In the genomic region with DNA sequence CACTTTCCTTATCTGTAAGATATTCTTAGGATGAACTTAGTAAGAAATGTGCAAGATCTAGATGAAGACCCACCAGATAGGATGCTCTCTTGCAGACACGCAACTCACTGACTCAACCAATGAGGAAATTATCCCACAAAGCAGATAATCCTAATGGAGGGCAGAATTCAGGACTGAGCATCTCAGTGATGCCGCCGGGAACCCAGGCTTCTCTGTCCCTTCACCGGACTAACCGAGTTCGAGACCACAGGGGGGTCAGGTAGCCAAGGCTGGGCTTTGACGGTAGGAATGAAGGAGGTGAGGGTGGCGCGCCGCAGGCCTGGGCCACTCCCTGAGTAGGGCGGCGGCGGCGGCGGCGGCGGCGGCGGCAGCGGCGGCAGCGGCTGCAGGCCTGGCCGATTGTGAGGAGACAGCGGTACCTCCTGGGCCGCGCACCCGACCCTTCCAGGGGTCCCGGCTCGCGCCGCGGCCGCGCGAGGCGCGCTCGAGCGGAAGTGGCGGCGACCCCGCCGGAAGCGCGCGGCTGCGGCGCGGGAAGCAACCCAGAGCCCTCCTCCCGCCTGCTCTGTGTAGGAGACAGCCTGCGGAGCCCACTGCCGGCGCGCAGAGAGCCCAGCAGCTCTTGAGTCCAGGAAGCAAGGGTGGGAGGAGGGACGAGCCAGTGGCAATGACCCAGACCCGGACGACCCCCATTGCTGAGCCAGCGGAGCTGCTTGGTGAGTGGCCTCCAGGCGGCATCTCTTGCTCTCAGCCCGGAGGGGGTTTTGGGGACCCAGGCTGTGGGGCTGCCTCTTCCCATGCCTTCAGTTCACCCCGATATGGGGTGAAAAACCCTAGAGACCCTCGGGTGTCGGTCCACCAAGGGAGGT, we compare ENCODE assay signal across 8 cellular contexts. TPM values are rescaled to one million over a fixed set of nuclear protein-coding genes. Genes with fewer than 3 reads are reported as not detected.
DNase-seq lines count a peak whose midpoint lies in the region; ATAC-seq and TF ChIP-seq lines count a peak whose summit lies in the region.

TSS of gene KHDC1 (minus strand) at position 496 of the 869 bp plus-strand sequence. CDS start 20,679 bp downstream, outside the sequence.

- peak within 1 kb of the TSS; percentile 74 to 93 (median 81) for H3K4me3 Mint-ChIP-seq in CD8-positive, alpha-beta memory T cell

- ATAC-seq in GM19324 (IDR thresholded peaks at IDR 0.05; ENCODE audit: low FRiP score, unreplicated experiment) (peak; percentile 92), HG03460 (IDR thresholded peaks at IDR 0.05; ENCODE audit: unreplicated experiment) (peak; percentile 93)

- H3K27ac ChIP-seq in CD8-positive, alpha-beta memory T cell (ENCODE audit: low read depth, low read length) = peak within 1 kb of the TSS; percentile 45

- H3K9ac ChIP-seq in NT2/D1 (ENCODE audit: insufficient read length, low read depth) = peak within 1 kb of the TSS; percentile 87

- H3K27ac Mint-ChIP-seq in CD8-positive, alpha-beta memory T cell = peak within 1 kb of the TSS; percentile 74 to 98 (median 84)

- TF ChIP-seq CTCF in fibroblast of pulmonary artery (IDR thresholded peaks at IDR 0.05; ENCODE audit: low read length, missing control alignments) = peak; percentile 4

- peak within 1 kb of the TSS; percentile 90 for H2AFZ ChIP-seq in neuron (ENCODE audit: low read depth, low read length)

- H3K27me3 Mint-ChIP-seq in CD8-positive, alpha-beta memory T cell = no peaks in the 10 kb centered on the region

- peak; percentile 42 to 76 (median 56) for DNase-seq in CD8-positive, alpha-beta memory T cell
- no peak for DNase-seq in NT2/D1 (ENCODE audit: low read depth, low spot score)
- DNase-seq in activated T-cell treated with anti-CD3 and anti-CD28 coated beads, Interleukin-2, amount 50 U/mL, for 48 hours = peak; percentile 75 to 81
- DNase-seq in fibroblast of pulmonary artery (ENCODE audit: low read depth) = peak; percentile 48
- peak; percentile 19 for DNase-seq in stromal cell of bone marrow (ENCODE audit: low read depth)

- H3K36me3 Mint-ChIP-seq in CD8-positive, alpha-beta memory T cell = peaks cover 0 to 5% (median 4%) of the 10 kb centered on the region in 3 donors

- no peaks in the 10 kb centered on the region for H3K36me3 ChIP-seq in CD8-positive, alpha-beta memory T cell (ENCODE audit: insufficient read depth, low read length)
- H3K36me3 ChIP-seq in NT2/D1 (ENCODE audit: insufficient read depth, insufficient read length, low read length) = peaks cover 6% of the 10 kb centered on the region
- no peaks in the 10 kb centered on the region for H3K36me3 ChIP-seq in neuron (ENCODE audit: insufficient read depth, low read length)

- no peaks in the 10 kb centered on the region for H3K9me3 Mint-ChIP-seq in CD8-positive, alpha-beta memory T cell

- CTCF ChIA-PET in CD8-positive, alpha-beta memory T cell (lab: Charles Lee) = no interaction called here

- peak within 1 kb of the TSS; percentile 89 for H3K4me3 ChIP-seq in CD8-positive, alpha-beta memory T cell (ENCODE audit: low read length)
- H3K4me3 ChIP-seq in NT2/D1 (ENCODE audit: insufficient read length, low read depth) (peak within 1 kb of the TSS; percentile 65), fibroblast of pulmonary artery (replicated peaks; ENCODE audit: low read depth, low read length) (peak within 1 kb of the TSS; percentile 65), neuron (ENCODE audit: low read length) (peak within 1 kb of the TSS; percentile 73)

- peaks cover 16% of the 10 kb centered on the region for H3K4me1 ChIP-seq in CD8-positive, alpha-beta memory T cell (ENCODE audit: insufficient read depth, low read length)
- H3K4me1 ChIP-seq in NT2/D1 (ENCODE audit: insufficient read depth, insufficient read length) (no peaks in the 10 kb centered on the region), neuron (ENCODE audit: insufficient read depth, low read length) (peaks cover 11% of the 10 kb centered on the region)

- H3K4me1 Mint-ChIP-seq in CD8-positive, alpha-beta memory T cell = peaks cover 26 to 44% (median 36%) of the 10 kb centered on the region in 3 donors

- H3K9me3 ChIP-seq in CD8-positive, alpha-beta memory T cell (ENCODE audit: low read length) = no peaks in the 10 kb centered on the region
- no peaks in the 10 kb centered on the region for H3K9me3 ChIP-seq in NT2/D1 (ENCODE audit: insufficient read depth, low read length)
- no peaks in the 10 kb centered on the region for H3K9me3 ChIP-seq in neuron (ENCODE audit: low read length)

- H3K27me3 ChIP-seq in CD8-positive, alpha-beta memory T cell (ENCODE audit: insufficient read depth, low read length, poor library complexity, severe bottlenecking) = no peaks in the 10 kb centered on the region
- H3K27me3 ChIP-seq in NT2/D1 (ENCODE audit: insufficient read depth, insufficient read length) = no peaks in the 10 kb centered on the region
- no peaks in the 10 kb centered on the region for H3K27me3 ChIP-seq in neuron (ENCODE audit: insufficient read depth, low read length)

- POLR2A ChIA-PET in CD8-positive, alpha-beta memory T cell (lab: Charles Lee) = no interaction called here

RNA-seq across cellular contexts. Expression of gene KHDC1, which starts in this region (rescaled TPM):
- 1 to 10 TPM; 6.3 to 7.1 TPM for total RNA-seq in CD8-positive, alpha-beta memory T cell
- 2.4 TPM for polyA plus RNA-seq in CD8-positive, alpha-beta memory T cell
